In the genomic region with DNA sequence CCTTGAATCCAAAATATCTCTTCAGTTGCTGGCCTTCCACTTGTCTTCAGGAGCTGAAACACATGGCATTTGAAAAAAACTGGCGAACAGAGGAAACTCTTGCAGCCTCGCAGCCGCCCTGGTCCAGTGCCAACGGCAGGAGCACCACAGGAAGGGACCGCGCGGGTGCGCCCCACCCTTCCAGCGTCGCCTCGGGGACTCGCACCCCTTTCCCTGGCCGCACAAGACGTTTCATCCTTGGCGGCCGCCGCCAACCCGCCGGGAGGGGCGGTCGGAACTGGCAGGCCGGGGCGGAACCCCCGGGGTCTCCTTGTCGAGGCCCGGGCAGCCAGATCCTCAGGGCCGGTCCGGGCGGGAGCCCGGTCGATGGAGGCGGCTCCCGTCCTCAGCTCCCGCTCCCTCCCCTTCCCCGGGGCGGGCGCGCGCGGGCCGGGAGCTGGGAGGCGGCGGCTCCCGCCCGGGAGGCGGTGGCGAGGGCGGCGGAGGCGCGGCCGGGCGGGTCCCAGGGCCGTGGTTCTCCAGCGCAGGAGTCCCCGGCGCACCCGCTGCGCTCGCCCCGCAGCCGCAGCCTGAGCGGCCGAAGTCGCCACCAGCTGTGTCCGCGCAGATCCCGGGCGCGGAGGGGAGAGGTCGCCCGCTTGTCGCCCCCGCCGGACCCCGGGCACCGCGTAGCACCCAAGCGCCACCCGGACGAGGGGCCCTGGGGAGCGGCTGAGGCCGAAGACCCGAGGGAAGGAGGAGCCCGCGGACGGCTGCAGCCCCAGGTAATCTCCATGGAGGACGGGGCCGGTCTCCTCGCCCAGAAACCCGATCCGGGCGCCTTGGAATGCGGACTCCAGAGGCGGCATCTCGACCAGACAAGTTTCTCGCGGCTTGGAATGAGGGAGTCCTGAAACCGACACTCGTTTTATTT, we compare ENCODE assay signal across 1 cellular context.
TF ChIP-seq lines count a peak whose summit lies in the region.

No MANE protein-coding gene starts in this region.

TF ChIP-seq in GM12878, 131 proteins besides CTCF, POLR2A, EP300 and RAD21:
- TF ChIP-seq NR2F1 (conservative IDR thresholded peaks at IDR 0.05) (no peak), ZNF622 (IDR thresholded peaks at IDR 0.05) (no peak), SP1 (IDR thresholded peaks at IDR 0.05; ENCODE audit: low read depth, low read length) (no peak), TCF12 (IDR thresholded peaks at IDR 0.05; ENCODE audit: low read depth, low read length) (no peak), BCL11A (IDR thresholded peaks at IDR 0.05; ENCODE audit: low read depth, low read length) (no peak), ZNF384 (IDR thresholded peaks at IDR 0.05; ENCODE audit: borderline replicate concordance, low read depth, low read length) (no peak), CEBPB (IDR thresholded peaks at IDR 0.05; ENCODE audit: borderline replicate concordance in 1 of 2, low read depth in 2 of 2, low read length in 2 of 2) (no peak)
- TF ChIP-seq, protein P1, sequence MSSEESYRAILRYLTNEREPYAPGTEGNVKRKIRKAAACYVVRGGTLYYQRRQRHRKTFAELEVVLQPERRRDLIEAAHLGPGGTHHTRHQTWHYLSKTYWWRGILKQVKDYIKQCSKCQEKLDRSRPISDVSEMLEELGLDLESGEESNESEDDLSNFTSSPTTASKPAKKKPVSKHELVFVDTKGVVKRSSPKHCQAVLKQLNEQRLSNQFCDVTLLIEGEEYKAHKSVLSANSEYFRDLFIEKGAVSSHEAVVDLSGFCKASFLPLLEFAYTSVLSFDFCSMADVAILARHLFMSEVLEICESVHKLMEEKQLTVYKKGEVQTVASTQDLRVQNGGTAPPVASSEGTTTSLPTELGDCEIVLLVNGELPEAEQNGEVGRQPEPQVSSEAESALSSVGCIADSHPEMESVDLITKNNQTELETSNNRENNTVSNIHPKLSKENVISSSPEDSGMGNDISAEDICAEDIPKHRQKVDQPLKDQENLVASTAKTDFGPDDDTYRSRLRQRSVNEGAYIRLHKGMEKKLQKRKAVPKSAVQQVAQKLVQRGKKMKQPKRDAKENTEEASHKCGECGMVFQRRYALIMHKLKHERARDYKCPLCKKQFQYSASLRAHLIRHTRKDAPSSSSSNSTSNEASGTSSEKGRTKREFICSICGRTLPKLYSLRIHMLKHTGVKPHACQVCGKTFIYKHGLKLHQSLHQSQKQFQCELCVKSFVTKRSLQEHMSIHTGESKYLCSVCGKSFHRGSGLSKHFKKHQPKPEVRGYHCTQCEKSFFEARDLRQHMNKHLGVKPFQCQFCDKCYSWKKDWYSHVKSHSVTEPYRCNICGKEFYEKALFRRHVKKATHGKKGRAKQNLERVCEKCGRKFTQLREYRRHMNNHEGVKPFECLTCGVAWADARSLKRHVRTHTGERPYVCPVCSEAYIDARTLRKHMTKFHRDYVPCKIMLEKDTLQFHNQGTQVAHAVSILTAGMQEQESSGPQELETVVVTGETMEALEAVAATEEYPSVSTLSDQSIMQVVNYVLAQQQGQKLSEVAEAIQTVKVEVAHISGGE (CRISPR knock-in tag; IDR thresholded peaks at IDR 0.05), result no peak
- TF ChIP-seq, protein P2, sequence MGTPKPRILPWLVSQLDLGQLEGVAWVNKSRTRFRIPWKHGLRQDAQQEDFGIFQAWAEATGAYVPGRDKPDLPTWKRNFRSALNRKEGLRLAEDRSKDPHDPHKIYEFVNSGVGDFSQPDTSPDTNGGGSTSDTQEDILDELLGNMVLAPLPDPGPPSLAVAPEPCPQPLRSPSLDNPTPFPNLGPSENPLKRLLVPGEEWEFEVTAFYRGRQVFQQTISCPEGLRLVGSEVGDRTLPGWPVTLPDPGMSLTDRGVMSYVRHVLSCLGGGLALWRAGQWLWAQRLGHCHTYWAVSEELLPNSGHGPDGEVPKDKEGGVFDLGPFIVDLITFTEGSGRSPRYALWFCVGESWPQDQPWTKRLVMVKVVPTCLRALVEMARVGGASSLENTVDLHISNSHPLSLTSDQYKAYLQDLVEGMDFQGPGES (IDR thresholded peaks at IDR 0.05), result no peak
TF ChIP-seq in GM12878: peak in this region for 0.
